ENCODE assay signal across 13 cellular contexts in genomic region chr18:23397907-23398306, GRCh38.
"Had no signal": no experiment of that assay in that cellular context is flagged by ENCODE, and none has a peak within 500 bp of the region (broad histone marks: within the 10 kb centered on the region; RNA-seq: fewer than 3 reads in every experiment).

No MANE protein-coding gene starts in this region.

- DNase-seq: activated CD4-positive, CD25-positive, alpha-beta regulatory T cell treated with anti-CD3 and anti-CD28 coated beads, Interleukin-2, amount 50 U/mL, for 72 hours; activated gamma-delta T cell; amygdala; dermis blood vessel endothelial cell; endodermal cell; erythroblast; kidney glomerular epithelial cell; posterior cingulate gyrus; small intestine; transverse colon had no signal

- FAIRE-seq: small intestine had no signal

- H3K36me3 ChIP-seq: neutrophil, transverse colon had no signal

- H3K27ac ChIP-seq: neutrophil, transverse colon had no signal

- H3K4me3 Mint-ChIP-seq: brain; endodermal cell; T-helper 2 cell treated with Interferon-gamma antibody and Interleukin-4, amounts not matched to agents 5 μg/mL and 100 μg/mL, for 36 hours had no signal

- H3K27ac Mint-ChIP-seq: brain; endodermal cell; T-helper 2 cell treated with Interferon-gamma antibody and Interleukin-4, amounts not matched to agents 5 μg/mL and 100 μg/mL, for 36 hours had no signal

- H3K27me3 Mint-ChIP-seq: brain had no signal

- H3K9me3 Mint-ChIP-seq: brain; endodermal cell; T-helper 2 cell treated with Interferon-gamma antibody and Interleukin-4, amounts not matched to agents 5 μg/mL and 100 μg/mL, for 36 hours had no signal

- H3K27me3 ChIP-seq: neutrophil, transverse colon had no signal

- H3K9me3 ChIP-seq: neutrophil, transverse colon had no signal

- H3K4me3 ChIP-seq: transverse colon had no signal
